8 cellular contexts compared by ENCODE assay signal in genomic region chr5:88142801-88143692, GRCh38.
DNase-seq lines count a peak whose midpoint lies in the region; ATAC-seq and TF ChIP-seq lines count a peak whose summit lies in the region.

No MANE protein-coding gene starts in this region.

- no peaks in the 10 kb centered on the region for H4K20me1 ChIP-seq in OCI-LY1 (ENCODE audit: insufficient read depth, low read length)
- H4K20me1 ChIP-seq in osteoblast (ENCODE audit: insufficient read depth, low read length) = no peaks in the 10 kb centered on the region

- H3K9me3 ChIP-seq in OCI-LY1 (ENCODE audit: low read length) (no peaks in the 10 kb centered on the region), osteoblast (ENCODE audit: low read depth, low read length) (no peaks in the 10 kb centered on the region)

- no peaks in the 10 kb centered on the region for H3K9me2 ChIP-seq in OCI-LY1 (ENCODE audit: low read depth, low read length)

- peaks cover 22% of the 10 kb centered on the region for H3K4me1 ChIP-seq in OCI-LY1 (ENCODE audit: insufficient read depth, low read length, severe bottlenecking)
- H3K4me1 ChIP-seq in osteoblast (ENCODE audit: insufficient read depth, low read length) = peaks cover 26% of the 10 kb centered on the region

- H3K4me3 ChIP-seq in OCI-LY1 (ENCODE audit: low read depth, low read length, poor library complexity, severe bottlenecking) (peak overlapping the region; percentile 58), fibroblast of villous mesenchyme (ENCODE audit: low read depth, low read length) (peak overlapping the region; percentile 47), osteoblast (ENCODE audit: insufficient read depth, low read length) (peak overlapping the region; percentile 60)

- H3K4me2 ChIP-seq in OCI-LY1 (ENCODE audit: low read length) (peak overlapping the region; percentile 71), osteoblast (ENCODE audit: insufficient read depth, low read length) (peak overlapping the region; percentile 88)

- no peak for TF ChIP-seq CTCF in OCI-LY1 (IDR thresholded peaks at IDR 0.05; ENCODE audit: low read length)
- no peak for TF ChIP-seq CTCF in fibroblast of villous mesenchyme (IDR thresholded peaks at IDR 0.05; ENCODE audit: insufficient read depth, low read depth, low read length)
- no peak for TF ChIP-seq CTCF in osteoblast (IDR thresholded peaks at IDR 0.05; ENCODE audit: extremely low read depth, low read depth, low read length)

- H2AFZ ChIP-seq in OCI-LY1 (ENCODE audit: low read length) (no peak overlapping the region), osteoblast (ENCODE audit: low read length) (peak overlapping the region; percentile 42)

- no peak overlapping the region for H3K27ac ChIP-seq in OCI-LY1 (ENCODE audit: low read depth, low read length, poor library complexity, severe bottlenecking)
- no peak overlapping the region for H3K27ac ChIP-seq in osteoblast (ENCODE audit: low read depth, low read length)

- ATAC-seq in GM19467 (IDR thresholded peaks at IDR 0.05; ENCODE audit: unreplicated experiment) (no peak), GM21447 (IDR thresholded peaks at IDR 0.05; ENCODE audit: unreplicated experiment) (no peak)

- H3K79me2 ChIP-seq in OCI-LY1 (ENCODE audit: insufficient read depth, low read length) (no peaks in the 10 kb centered on the region), osteoblast (ENCODE audit: insufficient read depth, low read length) (no peaks in the 10 kb centered on the region)

- H3K9ac ChIP-seq in OCI-LY1 (ENCODE audit: low read length) = no peak overlapping the region

- H3F3A ChIP-seq in OCI-LY1 (ENCODE audit: insufficient read depth, low read length) = no peaks in the 10 kb centered on the region

- DNase-seq in Ammon's horn (ENCODE audit: low spot score) = peak; percentile 63
- DNase-seq in fibroblast of villous mesenchyme (ENCODE audit: low read depth) = no peak
- DNase-seq in osteoblast (ENCODE audit: insufficient read length, low spot score, missing footprints) = no peak
- DNase-seq in activated CD4-positive, alpha-beta T cell treated with anti-CD3 and anti-CD28 coated beads, Interleukin-2, amount 50 U/mL, for 4 hours = no peak
- no peak for DNase-seq in NCI-H1694 (lab: John Stamatoyannopoulos, UW)

- H3K36me3 ChIP-seq in OCI-LY1 (ENCODE audit: insufficient read depth, low read length) (no peaks in the 10 kb centered on the region), osteoblast (ENCODE audit: insufficient read depth, low read length) (no peaks in the 10 kb centered on the region)

- H3K27me3 ChIP-seq in OCI-LY1 (ENCODE audit: insufficient read depth, low read length) = no peaks in the 10 kb centered on the region
- peaks cover 58% of the 10 kb centered on the region for H3K27me3 ChIP-seq in osteoblast (ENCODE audit: insufficient read depth, low read length)
